1 cellular context compared by ENCODE assay signal in genomic region chr4:128855656-128856055, GRCh38.
TF ChIP-seq lines count a peak whose summit lies in the region.

No MANE protein-coding gene starts in this region.

TF ChIP-seq in GM23338, 12 proteins besides CTCF, POLR2A, EP300 and RAD21:
- TF ChIP-seq ZNF462 (CRISPR knock-in tag; IDR thresholded peaks at IDR 0.05) (no peak), JUNB (IDR thresholded peaks at IDR 0.05; ENCODE audit: unreplicated experiment) (no peak), EZH2phosphoT487 (IDR thresholded peaks at IDR 0.05; ENCODE audit: unreplicated experiment) (no peak), NANOG (IDR thresholded peaks at IDR 0.05; ENCODE audit: borderline replicate concordance) (no peak)
TF ChIP-seq in GM23338: peak in this region for 0.
